In genomic region chr6:63066053-63066704, GRCh38 we compare ENCODE assay signal across 11 cellular contexts.
DNase-seq lines count a peak whose midpoint lies in the region; ATAC-seq, FAIRE-seq and TF ChIP-seq lines count a peak whose summit lies in the region.
"Had no signal": no experiment of that assay in that cellular context is flagged by ENCODE, and none has a peak within 500 bp of the region (broad histone marks: within the 10 kb centered on the region; RNA-seq: fewer than 3 reads in every experiment).

No MANE protein-coding gene starts in this region.

- no peaks in the 10 kb centered on the region for H3K9me3 Mint-ChIP-seq in stimulated activated naive B cell treated with anti-CD40 and anti-IgM and Interleukin-4, amounts not matched to agents 10 μg/mL and 1 μg/mL and 100 μg/mL, for 72 hours

- no peaks in the 10 kb centered on the region for H3K9me2 ChIP-seq in PC-9 (ENCODE audit: insufficient read depth)

- no peaks in the 10 kb centered on the region for H3K9me3 ChIP-seq in PC-9 (ENCODE audit: insufficient read depth, low read depth)
- no peaks in the 10 kb centered on the region for H3K9me3 ChIP-seq in MG63

- no peak for FAIRE-seq in D721Med (lab: Jason Lieb, UNC)

- ATAC-seq in HG03025 (IDR thresholded peaks at IDR 0.05; ENCODE audit: low FRiP score, unreplicated experiment) (peak; percentile 82), HG02885 (IDR thresholded peaks at IDR 0.05; ENCODE audit: poor library complexity, unreplicated experiment) (no peak)
- peak; percentile 42 to 61 for ATAC-seq in stimulated activated naive B cell treated with anti-CD40 and anti-IgM and Interleukin-4, amounts not matched to agents 10 μg/mL and 1 μg/mL and 100 μg/mL, for 72 hours (replicated peaks)

- CTCF ChIA-PET in PC-9 (lab: Charles Lee) = no interaction called here

- no peak overlapping the region for H3K27ac ChIP-seq in PC-9
- H3K27ac ChIP-seq: HL-60 had no signal

- H3K36me3 Mint-ChIP-seq in stimulated activated naive B cell treated with anti-CD40 and anti-IgM and Interleukin-4, amounts not matched to agents 10 μg/mL and 1 μg/mL and 100 μg/mL, for 72 hours = no peaks in the 10 kb centered on the region

- no peaks in the 10 kb centered on the region for H4K20me1 ChIP-seq in PC-9 (ENCODE audit: insufficient read depth)

- no peak overlapping the region for H2AFZ ChIP-seq in PC-9

- no peaks in the 10 kb centered on the region for H3K27me3 Mint-ChIP-seq in stimulated activated naive B cell treated with anti-CD40 and anti-IgM and Interleukin-4, amounts not matched to agents 10 μg/mL and 1 μg/mL and 100 μg/mL, for 72 hours
- H3K27me3 Mint-ChIP-seq: central memory CD8-positive, alpha-beta T cell had no signal

- no peak overlapping the region for H3K4me3 Mint-ChIP-seq in stimulated activated naive B cell treated with anti-CD40 and anti-IgM and Interleukin-4, amounts not matched to agents 10 μg/mL and 1 μg/mL and 100 μg/mL, for 72 hours
- H3K4me3 Mint-ChIP-seq: central memory CD8-positive, alpha-beta T cell had no signal

- no peaks in the 10 kb centered on the region for H3F3A ChIP-seq in PC-9 (ENCODE audit: insufficient read depth, low read depth)

- intact Hi-C loops in PC-9 (cut with micrococcal nuclease; ENCODE audit: unreplicated experiment) = no loop called here

- DNase-seq in NCI-H748 (lab: John Stamatoyannopoulos, UW; ENCODE audit: unreplicated experiment) (peak; percentile 34), NCI-H748 treated with DMSO at 0.1 percent for 48 hours (lab: John Stamatoyannopoulos, UW) (no peak), PC-9 (no peak), D721Med (ENCODE audit: insufficient read length, low spot score) (no peak), MG63 (no peak)
- DNase-seq in stimulated activated naive B cell treated with anti-CD40 and anti-IgM and Interleukin-4, amounts not matched to agents 10 μg/mL and 1 μg/mL and 100 μg/mL, for 72 hours = no peak

- H3K36me3 ChIP-seq in PC-9 (ENCODE audit: low read depth) = no peaks in the 10 kb centered on the region
- no peaks in the 10 kb centered on the region for H3K36me3 ChIP-seq in MG63

- H3K4me3 ChIP-seq in PC-9 (no peak overlapping the region), MG63 (no peak overlapping the region)
- H3K4me3 ChIP-seq: lung had no signal

- no peak overlapping the region for H3K4me2 ChIP-seq in PC-9

- TF ChIP-seq CTCF in PC-9 (conservative IDR thresholded peaks at IDR 0.05) = peak; percentile 45; the same call in 1 of the 2 replicates
- no peak for TF ChIP-seq CTCF in D721Med (IDR thresholded peaks at IDR 0.05; ENCODE audit: insufficient read depth, missing control alignments)

- H3K4me1 ChIP-seq in PC-9 (replicated peaks; ENCODE audit: insufficient read depth) = no peaks in the 10 kb centered on the region

- no peak overlapping the region for H3K27ac Mint-ChIP-seq in stimulated activated naive B cell treated with anti-CD40 and anti-IgM and Interleukin-4, amounts not matched to agents 10 μg/mL and 1 μg/mL and 100 μg/mL, for 72 hours

- no peaks in the 10 kb centered on the region for H3K4me1 Mint-ChIP-seq in stimulated activated naive B cell treated with anti-CD40 and anti-IgM and Interleukin-4, amounts not matched to agents 10 μg/mL and 1 μg/mL and 100 μg/mL, for 72 hours
- H3K4me1 Mint-ChIP-seq: central memory CD8-positive, alpha-beta T cell had no signal

- no peaks in the 10 kb centered on the region for H3K27me3 ChIP-seq in PC-9 (ENCODE audit: insufficient read depth, low read depth)
- H3K27me3 ChIP-seq in MG63 = no peaks in the 10 kb centered on the region

- no peaks in the 10 kb centered on the region for H3K79me2 ChIP-seq in PC-9 (ENCODE audit: low read depth)

- POLR2A ChIA-PET in PC-9 (lab: Charles Lee; ENCODE audit: unreplicated experiment) = no interaction called here

- BruUV-seq in PC-9 (replicated peaks; lab: Mats Ljungman, UMichigan) = no TSS peak
